1 cellular context compared by ENCODE assay signal in the genomic region with DNA sequence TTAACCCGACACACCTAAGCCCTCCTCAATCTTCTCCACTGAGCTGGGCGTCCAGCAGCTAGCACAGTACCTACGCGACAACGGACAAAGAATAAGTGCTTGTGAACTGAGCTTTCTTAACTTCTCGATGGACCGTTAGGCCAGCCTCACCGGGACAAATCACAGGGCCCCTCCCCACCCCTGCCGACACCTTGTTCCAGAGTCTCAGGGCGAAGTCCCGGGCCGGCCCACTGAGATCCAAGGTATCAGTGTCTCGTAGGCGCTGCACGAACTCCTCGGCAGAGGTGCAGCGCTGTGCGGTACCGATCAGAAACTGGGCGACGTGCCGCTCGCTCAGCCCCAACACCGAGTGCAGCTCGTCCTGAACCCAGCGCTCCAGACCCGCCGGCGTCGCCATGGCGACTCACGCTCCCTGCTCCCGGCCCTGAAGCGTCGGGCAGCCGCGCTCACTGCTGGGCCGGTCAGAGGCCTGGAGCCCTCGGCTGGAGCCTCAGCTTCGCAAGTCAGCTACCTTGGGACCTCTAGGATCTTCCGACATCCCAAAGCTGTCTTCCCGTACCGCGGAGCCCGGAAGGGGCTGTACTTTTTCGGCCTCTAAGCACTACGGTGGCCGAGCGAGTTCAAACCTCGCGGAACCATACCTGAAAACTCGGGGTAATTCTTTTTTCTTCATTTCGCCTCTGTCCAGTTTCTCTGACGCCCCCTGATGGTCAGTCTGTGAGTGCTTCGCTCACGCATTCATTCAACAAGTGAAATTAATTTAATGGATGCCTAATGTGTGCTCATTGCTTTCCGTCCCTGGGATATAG.
TF ChIP-seq lines count a peak whose summit lies in the region.

A gene (minus strand): TSS at position 562 of the 809 bp plus-strand sequence. CDS start 165 bp downstream, at position 397.

TF ChIP-seq in K562, 482 proteins besides CTCF, POLR2A, EP300 and RAD21 (continued from another document and continues in another):
- TF ChIP-seq, protein P1, sequence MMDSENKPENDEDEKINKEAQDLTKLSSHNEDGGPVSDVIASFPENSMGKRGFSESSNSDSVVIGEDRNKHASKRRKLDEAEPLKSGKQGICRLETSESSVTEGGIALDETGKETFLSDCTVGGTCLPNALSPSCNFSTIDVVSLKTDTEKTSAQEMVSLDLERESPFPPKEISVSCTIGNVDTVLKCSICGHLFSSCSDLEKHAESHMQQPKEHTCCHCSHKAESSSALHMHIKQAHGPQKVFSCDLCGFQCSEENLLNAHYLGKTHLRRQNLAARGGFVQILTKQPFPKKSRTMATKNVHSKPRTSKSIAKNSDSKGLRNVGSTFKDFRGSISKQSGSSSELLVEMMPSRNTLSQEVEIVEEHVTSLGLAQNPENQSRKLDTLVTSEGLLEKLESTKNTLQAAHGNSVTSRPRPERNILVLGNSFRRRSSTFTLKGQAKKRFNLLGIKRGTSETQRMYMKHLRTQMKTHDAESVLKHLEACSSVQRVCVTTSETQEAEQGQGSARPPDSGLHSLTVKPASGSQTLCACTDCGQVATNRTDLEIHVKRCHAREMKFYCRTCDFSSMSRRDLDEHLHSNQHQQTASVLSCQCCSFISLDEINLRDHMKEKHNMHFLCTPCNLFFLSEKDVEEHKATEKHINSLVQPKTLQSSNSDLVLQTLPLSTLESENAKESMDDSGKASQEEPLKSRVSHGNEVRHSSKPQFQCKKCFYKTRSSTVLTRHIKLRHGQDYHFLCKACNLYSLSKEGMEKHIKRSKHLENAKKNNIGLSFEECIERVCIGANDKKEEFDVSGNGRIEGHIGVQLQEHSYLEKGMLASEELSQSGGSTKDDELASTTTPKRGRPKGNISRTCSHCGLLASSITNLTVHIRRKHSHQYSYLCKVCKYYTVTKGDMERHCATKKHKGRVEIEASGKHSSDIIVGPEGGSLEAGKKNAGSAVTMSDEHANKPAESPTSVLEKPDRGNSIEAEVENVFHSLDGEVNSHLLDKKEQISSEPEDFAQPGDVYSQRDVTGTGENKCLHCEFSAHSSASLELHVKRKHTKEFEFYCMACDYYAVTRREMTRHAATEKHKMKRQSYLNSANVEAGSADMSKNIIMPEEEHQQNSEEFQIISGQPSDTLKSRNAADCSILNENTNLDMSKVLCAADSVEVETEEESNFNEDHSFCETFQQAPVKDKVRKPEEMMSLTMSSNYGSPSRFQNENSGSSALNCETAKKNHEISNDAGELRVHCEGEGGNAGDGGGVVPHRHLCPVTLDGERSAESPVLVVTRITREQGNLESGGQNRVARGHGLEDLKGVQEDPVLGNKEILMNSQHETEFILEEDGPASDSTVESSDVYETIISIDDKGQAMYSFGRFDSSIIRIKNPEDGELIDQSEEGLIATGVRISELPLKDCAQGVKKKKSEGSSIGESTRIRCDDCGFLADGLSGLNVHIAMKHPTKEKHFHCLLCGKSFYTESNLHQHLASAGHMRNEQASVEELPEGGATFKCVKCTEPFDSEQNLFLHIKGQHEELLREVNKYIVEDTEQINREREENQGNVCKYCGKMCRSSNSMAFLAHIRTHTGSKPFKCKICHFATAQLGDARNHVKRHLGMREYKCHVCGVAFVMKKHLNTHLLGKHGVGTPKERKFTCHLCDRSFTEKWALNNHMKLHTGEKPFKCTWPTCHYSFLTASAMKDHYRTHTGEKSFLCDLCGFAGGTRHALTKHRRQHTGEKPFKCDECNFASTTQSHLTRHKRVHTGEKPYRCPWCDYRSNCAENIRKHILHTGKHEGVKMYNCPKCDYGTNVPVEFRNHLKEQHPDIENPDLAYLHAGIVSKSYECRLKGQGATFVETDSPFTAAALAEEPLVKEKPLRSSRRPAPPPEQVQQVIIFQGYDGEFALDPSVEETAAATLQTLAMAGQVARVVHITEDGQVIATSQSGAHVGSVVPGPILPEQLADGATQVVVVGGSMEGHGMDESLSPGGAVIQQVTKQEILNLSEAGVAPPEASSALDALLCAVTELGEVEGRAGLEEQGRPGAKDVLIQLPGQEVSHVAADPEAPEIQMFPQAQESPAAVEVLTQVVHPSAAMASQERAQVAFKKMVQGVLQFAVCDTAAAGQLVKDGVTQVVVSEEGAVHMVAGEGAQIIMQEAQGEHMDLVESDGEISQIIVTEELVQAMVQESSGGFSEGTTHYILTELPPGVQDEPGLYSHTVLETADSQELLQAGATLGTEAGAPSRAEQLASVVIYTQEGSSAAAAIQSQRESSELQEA (IDR thresholded peaks at IDR 0.05; ENCODE audit: low read depth): peak; percentile 98
- TF ChIP-seq BMI1 (IDR thresholded peaks at IDR 0.05; ENCODE audit: low read length) (no peak), RBM14 (IDR thresholded peaks at IDR 0.05; ENCODE audit: borderline replicate concordance, insufficient read depth, low read depth, low read length) (no peak), C11orf30 (IDR thresholded peaks at IDR 0.05; ENCODE audit: low read depth) (peak; percentile 89), XRCC3 (IDR thresholded peaks at IDR 0.05) (no peak), SAFB (IDR thresholded peaks at IDR 0.05; ENCODE audit: borderline replicate concordance, low read depth, low read length) (no peak), ZNF232 (CRISPR knock-in tag; IDR thresholded peaks at IDR 0.05) (0 out of 2 replicates have a peak, but pooled peaks have one; percentile 55), BCOR (IDR thresholded peaks at IDR 0.05) (peak; percentile 42; the same call in 1 of the 2 replicates), MCM5 (IDR thresholded peaks at IDR 0.05; ENCODE audit: low read depth) (no peak), CHD4 (IDR thresholded peaks at IDR 0.05; ENCODE audit: insufficient read depth, insufficient replicate concordance, low read depth, low read length, poor library complexity, severe bottlenecking) (no peak), PURB (CRISPR knock-in tag; IDR thresholded peaks at IDR 0.05; ENCODE audit: low read depth) (no peak), HNRNPH1 (optimal IDR thresholded peaks at IDR 0.05; ENCODE audit: low read depth, low read length) (no peak), SMARCC2 (IDR thresholded peaks at IDR 0.05; ENCODE audit: low read depth) (no peak), DMBX1 (CRISPR knock-in tag; IDR thresholded peaks at IDR 0.05; ENCODE audit: borderline replicate concordance) (no peak), ZBTB1 (CRISPR knock-in tag; IDR thresholded peaks at IDR 0.05; ENCODE audit: borderline replicate concordance, low read depth) (no peak)
- TF ChIP-seq, protein P2, sequence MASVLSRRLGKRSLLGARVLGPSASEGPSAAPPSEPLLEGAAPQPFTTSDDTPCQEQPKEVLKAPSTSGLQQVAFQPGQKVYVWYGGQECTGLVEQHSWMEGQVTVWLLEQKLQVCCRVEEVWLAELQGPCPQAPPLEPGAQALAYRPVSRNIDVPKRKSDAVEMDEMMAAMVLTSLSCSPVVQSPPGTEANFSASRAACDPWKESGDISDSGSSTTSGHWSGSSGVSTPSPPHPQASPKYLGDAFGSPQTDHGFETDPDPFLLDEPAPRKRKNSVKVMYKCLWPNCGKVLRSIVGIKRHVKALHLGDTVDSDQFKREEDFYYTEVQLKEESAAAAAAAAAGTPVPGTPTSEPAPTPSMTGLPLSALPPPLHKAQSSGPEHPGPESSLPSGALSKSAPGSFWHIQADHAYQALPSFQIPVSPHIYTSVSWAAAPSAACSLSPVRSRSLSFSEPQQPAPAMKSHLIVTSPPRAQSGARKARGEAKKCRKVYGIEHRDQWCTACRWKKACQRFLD (CRISPR knock-in tag; IDR thresholded peaks at IDR 0.05): no peak
- TF ChIP-seq, protein P3, sequence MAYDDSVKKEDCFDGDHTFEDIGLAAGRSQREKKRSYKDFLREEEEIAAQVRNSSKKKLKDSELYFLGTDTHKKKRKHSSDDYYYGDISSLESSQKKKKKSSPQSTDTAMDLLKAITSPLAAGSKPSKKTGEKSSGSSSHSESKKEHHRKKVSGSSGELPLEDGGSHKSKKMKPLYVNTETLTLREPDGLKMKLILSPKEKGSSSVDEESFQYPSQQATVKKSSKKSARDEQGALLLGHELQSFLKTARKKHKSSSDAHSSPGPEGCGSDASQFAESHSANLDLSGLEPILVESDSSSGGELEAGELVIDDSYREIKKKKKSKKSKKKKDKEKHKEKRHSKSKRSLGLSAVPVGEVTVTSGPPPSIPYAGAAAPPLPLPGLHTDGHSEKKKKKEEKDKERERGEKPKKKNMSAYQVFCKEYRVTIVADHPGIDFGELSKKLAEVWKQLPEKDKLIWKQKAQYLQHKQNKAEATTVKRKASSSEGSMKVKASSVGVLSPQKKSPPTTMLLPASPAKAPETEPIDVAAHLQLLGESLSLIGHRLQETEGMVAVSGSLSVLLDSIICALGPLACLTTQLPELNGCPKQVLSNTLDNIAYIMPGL (CRISPR knock-in tag; IDR thresholded peaks at IDR 0.05): peak; percentile 57; the same call in 1 of the 2 replicates
- TF ChIP-seq, protein P4, sequence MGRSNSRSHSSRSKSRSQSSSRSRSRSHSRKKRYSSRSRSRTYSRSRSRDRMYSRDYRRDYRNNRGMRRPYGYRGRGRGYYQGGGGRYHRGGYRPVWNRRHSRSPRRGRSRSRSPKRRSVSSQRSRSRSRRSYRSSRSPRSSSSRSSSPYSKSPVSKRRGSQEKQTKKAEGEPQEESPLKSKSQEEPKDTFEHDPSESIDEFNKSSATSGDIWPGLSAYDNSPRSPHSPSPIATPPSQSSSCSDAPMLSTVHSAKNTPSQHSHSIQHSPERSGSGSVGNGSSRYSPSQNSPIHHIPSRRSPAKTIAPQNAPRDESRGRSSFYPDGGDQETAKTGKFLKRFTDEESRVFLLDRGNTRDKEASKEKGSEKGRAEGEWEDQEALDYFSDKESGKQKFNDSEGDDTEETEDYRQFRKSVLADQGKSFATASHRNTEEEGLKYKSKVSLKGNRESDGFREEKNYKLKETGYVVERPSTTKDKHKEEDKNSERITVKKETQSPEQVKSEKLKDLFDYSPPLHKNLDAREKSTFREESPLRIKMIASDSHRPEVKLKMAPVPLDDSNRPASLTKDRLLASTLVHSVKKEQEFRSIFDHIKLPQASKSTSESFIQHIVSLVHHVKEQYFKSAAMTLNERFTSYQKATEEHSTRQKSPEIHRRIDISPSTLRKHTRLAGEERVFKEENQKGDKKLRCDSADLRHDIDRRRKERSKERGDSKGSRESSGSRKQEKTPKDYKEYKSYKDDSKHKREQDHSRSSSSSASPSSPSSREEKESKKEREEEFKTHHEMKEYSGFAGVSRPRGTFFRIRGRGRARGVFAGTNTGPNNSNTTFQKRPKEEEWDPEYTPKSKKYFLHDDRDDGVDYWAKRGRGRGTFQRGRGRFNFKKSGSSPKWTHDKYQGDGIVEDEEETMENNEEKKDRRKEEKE (IDR thresholded peaks at IDR 0.05; ENCODE audit: borderline replicate concordance in 1 of 2, control insufficient read depth in 1 of 2, low read depth in 2 of 2, low read length in 1 of 2): no peak
- TF ChIP-seq, protein P5, sequence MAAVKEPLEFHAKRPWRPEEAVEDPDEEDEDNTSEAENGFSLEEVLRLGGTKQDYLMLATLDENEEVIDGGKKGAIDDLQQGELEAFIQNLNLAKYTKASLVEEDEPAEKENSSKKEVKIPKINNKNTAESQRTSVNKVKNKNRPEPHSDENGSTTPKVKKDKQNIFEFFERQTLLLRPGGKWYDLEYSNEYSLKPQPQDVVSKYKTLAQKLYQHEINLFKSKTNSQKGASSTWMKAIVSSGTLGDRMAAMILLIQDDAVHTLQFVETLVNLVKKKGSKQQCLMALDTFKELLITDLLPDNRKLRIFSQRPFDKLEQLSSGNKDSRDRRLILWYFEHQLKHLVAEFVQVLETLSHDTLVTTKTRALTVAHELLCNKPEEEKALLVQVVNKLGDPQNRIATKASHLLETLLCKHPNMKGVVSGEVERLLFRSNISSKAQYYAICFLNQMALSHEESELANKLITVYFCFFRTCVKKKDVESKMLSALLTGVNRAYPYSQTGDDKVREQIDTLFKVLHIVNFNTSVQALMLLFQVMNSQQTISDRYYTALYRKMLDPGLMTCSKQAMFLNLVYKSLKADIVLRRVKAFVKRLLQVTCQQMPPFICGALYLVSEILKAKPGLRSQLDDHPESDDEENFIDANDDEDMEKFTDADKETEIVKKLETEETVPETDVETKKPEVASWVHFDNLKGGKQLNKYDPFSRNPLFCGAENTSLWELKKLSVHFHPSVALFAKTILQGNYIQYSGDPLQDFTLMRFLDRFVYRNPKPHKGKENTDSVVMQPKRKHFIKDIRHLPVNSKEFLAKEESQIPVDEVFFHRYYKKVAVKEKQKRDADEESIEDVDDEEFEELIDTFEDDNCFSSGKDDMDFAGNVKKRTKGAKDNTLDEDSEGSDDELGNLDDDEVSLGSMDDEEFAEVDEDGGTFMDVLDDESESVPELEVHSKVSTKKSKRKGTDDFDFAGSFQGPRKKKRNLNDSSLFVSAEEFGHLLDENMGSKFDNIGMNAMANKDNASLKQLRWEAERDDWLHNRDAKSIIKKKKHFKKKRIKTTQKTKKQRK (IDR thresholded peaks at IDR 0.05; ENCODE audit: borderline replicate concordance, low read depth, low read length): no peak
- TF ChIP-seq, protein P6, sequence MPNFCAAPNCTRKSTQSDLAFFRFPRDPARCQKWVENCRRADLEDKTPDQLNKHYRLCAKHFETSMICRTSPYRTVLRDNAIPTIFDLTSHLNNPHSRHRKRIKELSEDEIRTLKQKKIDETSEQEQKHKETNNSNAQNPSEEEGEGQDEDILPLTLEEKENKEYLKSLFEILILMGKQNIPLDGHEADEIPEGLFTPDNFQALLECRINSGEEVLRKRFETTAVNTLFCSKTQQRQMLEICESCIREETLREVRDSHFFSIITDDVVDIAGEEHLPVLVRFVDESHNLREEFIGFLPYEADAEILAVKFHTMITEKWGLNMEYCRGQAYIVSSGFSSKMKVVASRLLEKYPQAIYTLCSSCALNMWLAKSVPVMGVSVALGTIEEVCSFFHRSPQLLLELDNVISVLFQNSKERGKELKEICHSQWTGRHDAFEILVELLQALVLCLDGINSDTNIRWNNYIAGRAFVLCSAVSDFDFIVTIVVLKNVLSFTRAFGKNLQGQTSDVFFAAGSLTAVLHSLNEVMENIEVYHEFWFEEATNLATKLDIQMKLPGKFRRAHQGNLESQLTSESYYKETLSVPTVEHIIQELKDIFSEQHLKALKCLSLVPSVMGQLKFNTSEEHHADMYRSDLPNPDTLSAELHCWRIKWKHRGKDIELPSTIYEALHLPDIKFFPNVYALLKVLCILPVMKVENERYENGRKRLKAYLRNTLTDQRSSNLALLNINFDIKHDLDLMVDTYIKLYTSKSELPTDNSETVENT (CRISPR knock-in tag; IDR thresholded peaks at IDR 0.05): no peak
- TF ChIP-seq, protein P7, sequence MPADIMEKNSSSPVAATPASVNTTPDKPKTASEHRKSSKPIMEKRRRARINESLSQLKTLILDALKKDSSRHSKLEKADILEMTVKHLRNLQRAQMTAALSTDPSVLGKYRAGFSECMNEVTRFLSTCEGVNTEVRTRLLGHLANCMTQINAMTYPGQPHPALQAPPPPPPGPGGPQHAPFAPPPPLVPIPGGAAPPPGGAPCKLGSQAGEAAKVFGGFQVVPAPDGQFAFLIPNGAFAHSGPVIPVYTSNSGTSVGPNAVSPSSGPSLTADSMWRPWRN (IDR thresholded peaks at IDR 0.05; ENCODE audit: low read depth): no peak
- TF ChIP-seq, protein P8, sequence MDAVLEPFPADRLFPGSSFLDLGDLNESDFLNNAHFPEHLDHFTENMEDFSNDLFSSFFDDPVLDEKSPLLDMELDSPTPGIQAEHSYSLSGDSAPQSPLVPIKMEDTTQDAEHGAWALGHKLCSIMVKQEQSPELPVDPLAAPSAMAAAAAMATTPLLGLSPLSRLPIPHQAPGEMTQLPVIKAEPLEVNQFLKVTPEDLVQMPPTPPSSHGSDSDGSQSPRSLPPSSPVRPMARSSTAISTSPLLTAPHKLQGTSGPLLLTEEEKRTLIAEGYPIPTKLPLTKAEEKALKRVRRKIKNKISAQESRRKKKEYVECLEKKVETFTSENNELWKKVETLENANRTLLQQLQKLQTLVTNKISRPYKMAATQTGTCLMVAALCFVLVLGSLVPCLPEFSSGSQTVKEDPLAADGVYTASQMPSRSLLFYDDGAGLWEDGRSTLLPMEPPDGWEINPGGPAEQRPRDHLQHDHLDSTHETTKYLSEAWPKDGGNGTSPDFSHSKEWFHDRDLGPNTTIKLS (IDR thresholded peaks at IDR 0.05; ENCODE audit: borderline replicate concordance, low read depth): peak; percentile 50; the same call in 1 of the 2 replicates
